In genomic region chrX:13110427-13111324, GRCh38 we compare ENCODE assay signal across 1 cellular context.
TF ChIP-seq lines count a peak whose summit lies in the region.

No MANE protein-coding gene starts in this region.

TF ChIP-seq in K562, 482 proteins besides CTCF, POLR2A, EP300 and RAD21 (continued from another document):
- TF ChIP-seq CREM (IDR thresholded peaks at IDR 0.05; ENCODE audit: low read depth) (0 out of 2 replicates have a peak, but pooled peaks have one; percentile 36), SNRNP70 (optimal IDR thresholded peaks at IDR 0.05; ENCODE audit: low read depth, low read length) (no peak), GATA2 (CRISPR knock-in tag; IDR thresholded peaks at IDR 0.05) (peak; percentile 23; the same call in 1 of the 2 replicates), ZNF316 (IDR thresholded peaks at IDR 0.05) (no peak), TEAD4 (IDR thresholded peaks at IDR 0.05; ENCODE audit: low read length) (peak; percentile 34; the same call in 1 of the 2 replicates), TEAD4 (CRISPR knock-in tag; IDR thresholded peaks at IDR 0.05; ENCODE audit: borderline replicate concordance) (no peak), ZNF253 (CRISPR knock-in tag; conservative IDR thresholded peaks at IDR 0.05) (no peak), FOSL1 (tag; conservative IDR thresholded peaks at IDR 0.05) (peak; percentile 83), ATF3 (IDR thresholded peaks at IDR 0.05) (peak; percentile 69), ATF3 (CRISPR knock-in tag; conservative IDR thresholded peaks at IDR 0.05) (no peak), SRSF3 (IDR thresholded peaks at IDR 0.05; ENCODE audit: insufficient read depth, low read length) (no peak), TRIM28 (IDR thresholded peaks at IDR 0.05) (no peak), JUN (IDR thresholded peaks at IDR 0.05; ENCODE audit: borderline replicate concordance, low read depth, low read length) (peak; percentile 85), JUN (CRISPR knock-in tag; IDR thresholded peaks at IDR 0.05; ENCODE audit: borderline replicate concordance) (no peak), ZBTB1 (CRISPR knock-in tag; IDR thresholded peaks at IDR 0.05; ENCODE audit: borderline replicate concordance, low read depth) (no peak), NCOA4 (IDR thresholded peaks at IDR 0.05; ENCODE audit: partially characterized antibody) (no peak), JUND (IDR thresholded peaks at IDR 0.05; ENCODE audit: borderline replicate concordance, low read depth, low read length) (peak; percentile 68), JUND (tag; IDR thresholded peaks at IDR 0.05; ENCODE audit: borderline replicate concordance, low read depth, low read length) (peak; percentile 61; the same call in 2 of the 3 replicates), ATF7 (IDR thresholded peaks at IDR 0.05) (peak; percentile 81; the same call in 1 of the 2 replicates), LCOR (CRISPR knock-in tag; IDR thresholded peaks at IDR 0.05) (no peak), TFAM (CRISPR knock-in tag; conservative IDR thresholded peaks at IDR 0.05) (no peak), CBX8 (IDR thresholded peaks at IDR 0.05; ENCODE audit: borderline replicate concordance, extremely low read depth, low read depth, low read length, poor library complexity, severe bottlenecking) (no peak), SMARCE1 (IDR thresholded peaks at IDR 0.05) (peak; percentile 36; the same call in 1 of the 2 replicates), GTF2E2 (tag; IDR thresholded peaks at IDR 0.05) (no peak; the same call in 1 of the 2 replicates), CHAMP1 (IDR thresholded peaks at IDR 0.05) (no peak), TARDBP (IDR thresholded peaks at IDR 0.05) (no peak), ZNF175 (CRISPR knock-in tag; IDR thresholded peaks at IDR 0.05; ENCODE audit: low read depth) (0 out of 2 replicates have a peak, but pooled peaks have one; percentile 22), ARID1B (IDR thresholded peaks at IDR 0.05) (peak; percentile 54; the same call in 1 of the 2 replicates), TRIM24 (IDR thresholded peaks at IDR 0.05) (peak; percentile 45 to 73; a peak in 2 of 4 replicates)
- TF ChIP-seq, protein P1, sequence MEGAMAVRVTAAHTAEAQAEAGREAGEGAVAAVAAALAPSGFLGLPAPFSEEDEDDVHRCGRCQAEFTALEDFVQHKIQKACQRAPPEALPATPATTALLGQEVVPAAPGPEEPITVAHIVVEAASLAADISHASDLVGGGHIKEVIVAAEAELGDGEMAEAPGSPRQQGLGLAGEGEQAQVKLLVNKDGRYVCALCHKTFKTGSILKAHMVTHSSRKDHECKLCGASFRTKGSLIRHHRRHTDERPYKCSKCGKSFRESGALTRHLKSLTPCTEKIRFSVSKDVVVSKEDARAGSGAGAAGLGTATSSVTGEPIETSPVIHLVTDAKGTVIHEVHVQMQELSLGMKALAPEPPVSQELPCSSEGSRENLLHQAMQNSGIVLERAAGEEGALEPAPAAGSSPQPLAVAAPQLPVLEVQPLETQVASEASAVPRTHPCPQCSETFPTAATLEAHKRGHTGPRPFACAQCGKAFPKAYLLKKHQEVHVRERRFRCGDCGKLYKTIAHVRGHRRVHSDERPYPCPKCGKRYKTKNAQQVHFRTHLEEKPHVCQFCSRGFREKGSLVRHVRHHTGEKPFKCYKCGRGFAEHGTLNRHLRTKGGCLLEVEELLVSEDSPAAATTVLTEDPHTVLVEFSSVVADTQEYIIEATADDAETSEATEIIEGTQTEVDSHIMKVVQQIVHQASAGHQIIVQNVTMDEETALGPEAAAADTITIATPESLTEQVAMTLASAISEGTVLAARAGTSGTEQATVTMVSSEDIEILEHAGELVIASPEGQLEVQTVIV (CRISPR knock-in tag; IDR thresholded peaks at IDR 0.05; ENCODE audit: borderline replicate concordance): no peak
